10 cellular contexts compared by ENCODE assay signal in genomic region chrX:133986008-133986683, GRCh38. TPM values are rescaled to one million over a fixed set of nuclear protein-coding genes. Genes with fewer than 3 reads are reported as not detected.
DNase-seq lines count a peak whose midpoint lies in the region; ATAC-seq and TF ChIP-seq lines count a peak whose summit lies in the region.
"Had no signal": no experiment of that assay in that cellular context is flagged by ENCODE, and none has a peak within 500 bp of the region (broad histone marks: within the 10 kb centered on the region; RNA-seq: fewer than 3 reads in every experiment).

No MANE protein-coding gene starts in this region.

- H3K9ac ChIP-seq in DND-41 (ENCODE audit: low read depth, low read length), result peak overlapping the region; percentile 47

- no peaks in the 10 kb centered on the region for H4K20me1 ChIP-seq in DND-41 (ENCODE audit: insufficient read depth, low read length)

- H3K27ac ChIP-seq in DND-41 (ENCODE audit: low read length) (peak overlapping the region; percentile 67), RWPE2 (ENCODE audit: poor library complexity, severe bottlenecking) (no peak overlapping the region), esophagus squamous epithelium (no peak overlapping the region)

- no peak for ATAC-seq in DND-41 (ENCODE audit: insufficient read depth, low read depth)
- ATAC-seq in RWPE2 (ENCODE audit: low read depth), result peak; percentile 9; the same call in 1 of the 3 replicates
- no peak for ATAC-seq in HG03432 (IDR thresholded peaks at IDR 0.05; ENCODE audit: unreplicated experiment)
- no peak for ATAC-seq in GM21737 (IDR thresholded peaks at IDR 0.05; ENCODE audit: unreplicated experiment)

- H3K27me3 ChIP-seq in DND-41 (ENCODE audit: insufficient read depth, low read length, poor library complexity), result no peaks in the 10 kb centered on the region
- no peaks in the 10 kb centered on the region for H3K27me3 ChIP-seq in RWPE2 (ENCODE audit: insufficient read depth, poor library complexity, severe bottlenecking)
- peaks cover 0 to 45% (median 0%) of the 10 kb centered on the region in 4 donors for H3K27me3 ChIP-seq in esophagus squamous epithelium

- H3K9me3 ChIP-seq in DND-41 (ENCODE audit: insufficient read depth, low read length, severe bottlenecking), result no peaks in the 10 kb centered on the region
- no peaks in the 10 kb centered on the region for H3K9me3 ChIP-seq in RWPE2 (ENCODE audit: severe bottlenecking)
- no peaks in the 10 kb centered on the region for H3K9me3 ChIP-seq in esophagus squamous epithelium

- intact Hi-C loops in esophagus squamous epithelium (cut with DNase I), result no loop called here

- peaks cover 28% of the 10 kb centered on the region for H3K27me3 Mint-ChIP-seq in osteocyte (ENCODE audit: unreplicated experiment)

- no peak for TF ChIP-seq POLR2A in esophagus squamous epithelium (IDR thresholded peaks at IDR 0.05)

- 0 to 48% methylated on average over 3 to 7 of the region's 14 CpGs for WGBS in esophagus squamous epithelium, 2 donors

- H3K9me3 Mint-ChIP-seq in osteocyte (ENCODE audit: unreplicated experiment), result no peaks in the 10 kb centered on the region
- H3K9me3 Mint-ChIP-seq: activated B cell treated with CpG ODN at 0.5 μM for 24 hours had no signal

- H3K79me2 ChIP-seq in DND-41 (ENCODE audit: insufficient read depth, low read length), result no peaks in the 10 kb centered on the region

- H3K4me1 ChIP-seq in DND-41 (ENCODE audit: insufficient read depth, low read length) (peaks cover 18% of the 10 kb centered on the region), RWPE2 (ENCODE audit: insufficient read depth, poor library complexity, severe bottlenecking) (no peaks in the 10 kb centered on the region), esophagus squamous epithelium (peaks cover 0 to 19% (median 4%) of the 10 kb centered on the region in 3 donors)

- H3K4me3 Mint-ChIP-seq in osteocyte (ENCODE audit: unreplicated experiment), result peak overlapping the region; percentile 78
- H3K4me3 Mint-ChIP-seq: activated B cell treated with CpG ODN at 0.5 μM for 24 hours had no signal

- H3K27ac Mint-ChIP-seq in osteocyte (ENCODE audit: unreplicated experiment), result no peak overlapping the region
- H3K27ac Mint-ChIP-seq: activated B cell treated with CpG ODN at 0.5 μM for 24 hours had no signal

- peak overlapping the region; percentile 78 for H2AFZ ChIP-seq in DND-41 (ENCODE audit: low read depth, low read length)

- TF ChIP-seq CTCF in DND-41 (IDR thresholded peaks at IDR 0.05; ENCODE audit: borderline replicate concordance, extremely low read depth, low read length, poor library complexity, severe bottlenecking), result no peak
- TF ChIP-seq CTCF in RWPE2 (IDR thresholded peaks at IDR 0.05; ENCODE audit: poor library complexity, severe bottlenecking), result no peak
- no peak for TF ChIP-seq CTCF in esophagus squamous epithelium (IDR thresholded peaks at IDR 0.05)
- no peak for TF ChIP-seq CTCF in osteocyte (IDR thresholded peaks at IDR 0.05)

- no peaks in the 10 kb centered on the region for H3K36me3 ChIP-seq in DND-41 (ENCODE audit: insufficient read depth, low read length)
- H3K36me3 ChIP-seq in RWPE2 (ENCODE audit: low read depth), result no peaks in the 10 kb centered on the region
- no peaks in the 10 kb centered on the region for H3K36me3 ChIP-seq in esophagus squamous epithelium

- H3K36me3 Mint-ChIP-seq in osteocyte (ENCODE audit: unreplicated experiment), result peaks cover 2% of the 10 kb centered on the region

- no peak for DNase-seq in DND-41
- no peak for DNase-seq in RWPE2 (ENCODE audit: low spot score)
- DNase-seq in esophagus squamous epithelium (lab: John Stamatoyannopoulos, UW), result no peak
- DNase-seq in osteocyte (ENCODE audit: extremely low spot score, unreplicated experiment), result no peak
- DNase-seq in NCI-H187 treated with DMSO at 0.1 percent for 48 hours (lab: John Stamatoyannopoulos, UW), result no peak
- DNase-seq in H4 (ENCODE audit: low spot score), result no peak
- DNase-seq: NCI-H2107 had no signal

- peak overlapping the region; percentile 64 for H3K4me2 ChIP-seq in DND-41 (ENCODE audit: insufficient read depth, low read length)

- H3K4me1 Mint-ChIP-seq in osteocyte (ENCODE audit: unreplicated experiment), result peaks cover 21% of the 10 kb centered on the region

- H3K4me3 ChIP-seq in DND-41 (ENCODE audit: low read depth in 1 of 2, low read length in 2 of 2) (peak overlapping the region in 1 of 2 experiments; percentile 56; a peak in 3 of 4 replicates), RWPE2 (ENCODE audit: severe bottlenecking) (peak overlapping the region; percentile 35), esophagus squamous epithelium (peak overlapping the region; percentile 23 to 60 (median 34))

RNA-seq across cellular contexts. Expression of gene GPC3, which starts 0.8 kb away (rescaled TPM):
- total RNA-seq in esophagus squamous epithelium (1 to 10 TPM in 2 of 4 donors, under 1 TPM in 1, not detected in 1; 0.44 to 2.8 (median 1.7) TPM), osteocyte (18.6 and 19.6 TPM in 2 replicates)
- total RNA-seq in H4 (2014; rRNA removed; shearing (Covaris generic)), result 0.06 TPM in 1 of 2 replicates, not detected in the other
- total RNA-seq: activated B cell treated with CpG ODN at 0.5 μM for 24 hours had no signal
